ENCODE assay signal across 16 cellular contexts in the genomic region with DNA sequence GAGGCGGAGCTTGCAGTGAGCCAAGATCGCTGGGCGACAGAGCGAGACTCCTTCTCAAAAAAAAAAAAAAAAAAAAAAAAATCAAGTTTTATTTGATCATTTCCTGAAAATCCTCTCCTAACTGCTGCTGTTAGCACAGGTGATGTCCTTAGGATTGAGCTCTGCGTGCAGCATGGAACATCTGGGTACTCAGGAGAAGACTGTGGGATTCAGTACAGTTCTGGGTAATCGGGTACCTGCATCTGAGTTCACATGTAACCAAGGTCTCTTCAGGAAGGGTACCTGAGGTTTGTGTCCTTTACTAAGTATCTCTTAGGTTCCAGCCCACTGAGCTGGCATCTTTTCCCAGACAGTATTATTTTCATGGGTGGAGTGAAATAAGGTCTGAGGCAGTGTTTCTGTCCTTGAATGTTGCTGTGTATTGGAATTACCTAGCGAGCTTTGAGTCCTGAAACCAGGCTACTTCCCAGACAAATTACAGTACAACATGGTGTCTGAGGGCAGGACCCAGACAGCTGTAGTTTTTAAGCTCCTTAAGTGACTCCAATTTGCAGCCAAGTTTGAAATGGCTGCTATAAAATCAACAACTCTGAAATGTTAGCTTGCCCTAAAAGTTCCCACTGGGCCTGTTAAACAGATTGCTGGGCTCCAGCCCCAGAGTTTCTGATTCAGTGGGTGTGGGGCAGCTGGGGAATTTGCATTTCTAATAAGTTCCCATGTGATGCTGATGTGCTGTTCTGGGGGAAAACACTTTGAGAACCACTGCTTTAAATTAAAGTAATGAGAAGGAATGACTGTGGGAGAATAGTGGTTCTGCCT.
DNase-seq lines count a peak whose midpoint lies in the region; ATAC-seq, FAIRE-seq and TF ChIP-seq lines count a peak whose summit lies in the region.
"Had no signal": no experiment of that assay in that cellular context is flagged by ENCODE, and none has a peak within 500 bp of the region (broad histone marks: within the 10 kb centered on the region; RNA-seq: fewer than 3 reads in every experiment).

No MANE protein-coding gene starts in this region.

- POLR2A ChIA-PET in HepG2 (lab: Yijun Ruan, JAX), result no interaction called here

- H3K27ac ChIP-seq in HepG2 (ENCODE audit: extremely low read length, insufficient read depth, low read length), result no peak overlapping the region

- H3K36me3 ChIP-seq in HepG2 (replicated peaks in 1 of 2; ENCODE audit: control insufficient read depth in 1 of 2, insufficient read depth in 2 of 2, low read length in 2 of 2), result no peaks in the 10 kb centered on the region

- no peaks in the 10 kb centered on the region for H3K4me1 ChIP-seq in HepG2 (ENCODE audit: insufficient read depth, low read length)

- no peak overlapping the region for H2AFZ ChIP-seq in HepG2 (ENCODE audit: low read length)

- in situ Hi-C loops in astrocyte of the spinal cord (cut with HindIII; ENCODE audit: low sequenced_read_pairs), result no loop called here
- in situ Hi-C loops in HepG2 (cut with HindIII; ENCODE audit: extremely low pct_ligation_motif_present, low pct_unique_long_range_greater_than_20kb), result no loop called here

- H4K20me1 ChIP-seq in HepG2 (ENCODE audit: insufficient read depth, low read length), result no peaks in the 10 kb centered on the region

- ATAC-seq in GM21737 (IDR thresholded peaks at IDR 0.05; ENCODE audit: unreplicated experiment) (no peak), HepG2 (no peak)
- ATAC-seq: left cardiac atrium; stimulated activated effector memory CD8-positive, alpha-beta T cell treated with anti-CD3 and anti-CD28 coated beads, Interleukin-12 subunit alpha, Interleukin-12 subunit beta, amount 100 ng/mL, for 72 hours had no signal

- TF ChIP-seq CTCF in AG10803 (conservative IDR thresholded peaks at IDR 0.05; ENCODE audit: low read length) (no peak), astrocyte of the spinal cord (IDR thresholded peaks at IDR 0.05; ENCODE audit: low read depth, low read length) (no peak), HepG2 (CRISPR knock-in tag; IDR thresholded peaks at IDR 0.05) (no peak)

- BruUV-seq in HepG2 (replicated peaks; lab: Mats Ljungman, UMichigan), result no TSS peak

- H3K4me3 ChIP-seq in AG10803 (ENCODE audit: low read length) (no peak overlapping the region), astrocyte of the spinal cord (ENCODE audit: low read depth, low read length) (no peak overlapping the region), HepG2 (replicated peaks in 1 of 3; ENCODE audit: insufficient read depth in 1 of 3, low read depth in 2 of 3, low read length in 3 of 3) (no peak overlapping the region)

- H3K4me2 ChIP-seq in HepG2 (ENCODE audit: low read depth, low read length), result no peak overlapping the region

- DNase-seq in AG10803 (ENCODE audit: low read depth) (peak; percentile 86), H4 (ENCODE audit: low spot score) (peak; percentile 21), astrocyte of the spinal cord (ENCODE audit: low read depth, low spot score) (peak; percentile 51), left kidney (ENCODE audit: low read depth, low spot score) (peak; percentile 69), HepG2 (ENCODE audit: low spot score) (no peak), DMS153 treated with DMSO at 0.1 percent for 48 hours (lab: John Stamatoyannopoulos, UW; ENCODE audit: unreplicated experiment) (no peak)
- DNase-seq in stimulated activated CD4-positive, alpha-beta T cell treated with anti-CD3 and anti-CD28 coated beads, Interleukin-4, amount 100 ng/mL, for 1 hour, result no peak
- DNase-seq: activated CD4-positive, alpha-beta T cell treated with anti-CD3 and anti-CD28 coated beads, Interleukin-2, amount 50 U/mL, for 48 hours; C1 segment of cervical spinal cord; effector CD8-positive, alpha-beta T cell; left cardiac atrium; NCI-H510A; stimulated activated CD4-positive, alpha-beta T cell treated with anti-CD3 and anti-CD28 coated beads, Interleukin-4, amount 100 ng/mL, for 24 hours had no signal

- no peak for TF ChIP-seq POLR2A in HepG2 (IDR thresholded peaks at IDR 0.05; ENCODE audit: insufficient read depth in 1 of 2, low read depth in 2 of 2, low read length in 2 of 2)

- no peak overlapping the region for H3K9ac ChIP-seq in HepG2 (ENCODE audit: insufficient read depth, low read depth, low read length)

- 23% methylated on average over 7 of the region's 7 CpGs for whole genome bisulfite sequencing in HepG2 (ENCODE audit: low lambda C conversion rate)

- no peaks in the 10 kb centered on the region for H3K9me3 ChIP-seq in HepG2 (ENCODE audit: low read length)

- FAIRE-seq in HepG2 (lab: Jason Lieb, UNC), result no peak
- FAIRE-seq: HTR-8/SVneo had no signal

- no peak for TF ChIP-seq EP300 in HepG2 (IDR thresholded peaks at IDR 0.05; ENCODE audit: low read depth in 2 of 2, low read length in 2 of 2)
- no peak for TF ChIP-seq EP300 in HepG2 (CRISPR knock-in tag; IDR thresholded peaks at IDR 0.05; ENCODE audit: borderline replicate concordance)

- no peaks in the 10 kb centered on the region for H3K27me3 ChIP-seq in HepG2 (ENCODE audit: control insufficient read depth in 1 of 2, insufficient read depth in 2 of 2, low read length in 2 of 2)

- intact Hi-C loops in HepG2 (cut with micrococcal nuclease; ENCODE audit: unreplicated experiment), result no loop called here

- CTCF ChIA-PET in HepG2 (lab: Yijun Ruan, JAX; ENCODE audit: low intra/inter-chr PET ratio, low total read pairs), result no interaction called here

- H3K79me2 ChIP-seq in HepG2 (ENCODE audit: insufficient read depth, low read length), result no peaks in the 10 kb centered on the region

- no peak for TF ChIP-seq RAD21 in HepG2 (CRISPR knock-in tag; IDR thresholded peaks at IDR 0.05)

TF ChIP-seq in HepG2, 621 proteins besides CTCF, POLR2A, EP300 and RAD21 (continues in another document):
- no peak for TF ChIP-seq ZBTB7A (CRISPR knock-in tag; IDR thresholded peaks at IDR 0.05)
- TF ChIP-seq, protein P1, sequence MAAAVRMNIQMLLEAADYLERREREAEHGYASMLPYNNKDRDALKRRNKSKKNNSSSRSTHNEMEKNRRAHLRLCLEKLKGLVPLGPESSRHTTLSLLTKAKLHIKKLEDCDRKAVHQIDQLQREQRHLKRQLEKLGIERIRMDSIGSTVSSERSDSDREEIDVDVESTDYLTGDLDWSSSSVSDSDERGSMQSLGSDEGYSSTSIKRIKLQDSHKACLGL (CRISPR knock-in tag; IDR thresholded peaks at IDR 0.05), result no peak
- TF ChIP-seq SMAD9 (CRISPR knock-in tag; IDR thresholded peaks at IDR 0.05), result no peak
- no peak for TF ChIP-seq ZNF790 (CRISPR knock-in tag; IDR thresholded peaks at IDR 0.05; ENCODE audit: borderline replicate concordance)
- TF ChIP-seq, protein P2, sequence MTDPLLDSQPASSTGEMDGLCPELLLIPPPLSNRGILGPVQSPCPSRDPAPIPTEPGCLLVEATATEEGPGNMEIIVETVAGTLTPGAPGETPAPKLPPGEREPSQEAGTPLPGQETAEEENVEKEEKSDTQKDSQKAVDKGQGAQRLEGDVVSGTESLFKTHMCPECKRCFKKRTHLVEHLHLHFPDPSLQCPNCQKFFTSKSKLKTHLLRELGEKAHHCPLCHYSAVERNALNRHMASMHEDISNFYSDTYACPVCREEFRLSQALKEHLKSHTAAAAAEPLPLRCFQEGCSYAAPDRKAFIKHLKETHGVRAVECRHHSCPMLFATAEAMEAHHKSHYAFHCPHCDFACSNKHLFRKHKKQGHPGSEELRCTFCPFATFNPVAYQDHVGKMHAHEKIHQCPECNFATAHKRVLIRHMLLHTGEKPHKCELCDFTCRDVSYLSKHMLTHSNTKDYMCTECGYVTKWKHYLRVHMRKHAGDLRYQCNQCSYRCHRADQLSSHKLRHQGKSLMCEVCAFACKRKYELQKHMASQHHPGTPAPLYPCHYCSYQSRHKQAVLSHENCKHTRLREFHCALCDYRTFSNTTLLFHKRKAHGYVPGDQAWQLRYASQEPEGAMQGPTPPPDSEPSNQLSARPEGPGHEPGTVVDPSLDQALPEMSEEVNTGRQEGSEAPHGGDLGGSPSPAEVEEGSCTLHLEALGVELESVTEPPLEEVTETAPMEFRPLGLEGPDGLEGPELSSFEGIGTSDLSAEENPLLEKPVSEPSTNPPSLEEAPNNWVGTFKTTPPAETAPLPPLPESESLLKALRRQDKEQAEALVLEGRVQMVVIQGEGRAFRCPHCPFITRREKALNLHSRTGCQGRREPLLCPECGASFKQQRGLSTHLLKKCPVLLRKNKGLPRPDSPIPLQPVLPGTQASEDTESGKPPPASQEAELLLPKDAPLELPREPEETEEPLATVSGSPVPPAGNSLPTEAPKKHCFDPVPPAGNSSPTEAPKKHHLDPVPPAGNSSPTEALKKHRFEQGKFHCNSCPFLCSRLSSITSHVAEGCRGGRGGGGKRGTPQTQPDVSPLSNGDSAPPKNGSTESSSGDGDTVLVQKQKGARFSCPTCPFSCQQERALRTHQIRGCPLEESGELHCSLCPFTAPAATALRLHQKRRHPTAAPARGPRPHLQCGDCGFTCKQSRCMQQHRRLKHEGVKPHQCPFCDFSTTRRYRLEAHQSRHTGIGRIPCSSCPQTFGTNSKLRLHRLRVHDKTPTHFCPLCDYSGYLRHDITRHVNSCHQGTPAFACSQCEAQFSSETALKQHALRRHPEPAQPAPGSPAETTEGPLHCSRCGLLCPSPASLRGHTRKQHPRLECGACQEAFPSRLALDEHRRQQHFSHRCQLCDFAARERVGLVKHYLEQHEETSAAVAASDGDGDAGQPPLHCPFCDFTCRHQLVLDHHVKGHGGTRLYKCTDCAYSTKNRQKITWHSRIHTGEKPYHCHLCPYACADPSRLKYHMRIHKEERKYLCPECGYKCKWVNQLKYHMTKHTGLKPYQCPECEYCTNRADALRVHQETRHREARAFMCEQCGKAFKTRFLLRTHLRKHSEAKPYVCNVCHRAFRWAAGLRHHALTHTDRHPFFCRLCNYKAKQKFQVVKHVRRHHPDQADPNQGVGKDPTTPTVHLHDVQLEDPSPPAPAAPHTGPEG (CRISPR knock-in tag; IDR thresholded peaks at IDR 0.05), result no peak
- TF ChIP-seq, protein P3, sequence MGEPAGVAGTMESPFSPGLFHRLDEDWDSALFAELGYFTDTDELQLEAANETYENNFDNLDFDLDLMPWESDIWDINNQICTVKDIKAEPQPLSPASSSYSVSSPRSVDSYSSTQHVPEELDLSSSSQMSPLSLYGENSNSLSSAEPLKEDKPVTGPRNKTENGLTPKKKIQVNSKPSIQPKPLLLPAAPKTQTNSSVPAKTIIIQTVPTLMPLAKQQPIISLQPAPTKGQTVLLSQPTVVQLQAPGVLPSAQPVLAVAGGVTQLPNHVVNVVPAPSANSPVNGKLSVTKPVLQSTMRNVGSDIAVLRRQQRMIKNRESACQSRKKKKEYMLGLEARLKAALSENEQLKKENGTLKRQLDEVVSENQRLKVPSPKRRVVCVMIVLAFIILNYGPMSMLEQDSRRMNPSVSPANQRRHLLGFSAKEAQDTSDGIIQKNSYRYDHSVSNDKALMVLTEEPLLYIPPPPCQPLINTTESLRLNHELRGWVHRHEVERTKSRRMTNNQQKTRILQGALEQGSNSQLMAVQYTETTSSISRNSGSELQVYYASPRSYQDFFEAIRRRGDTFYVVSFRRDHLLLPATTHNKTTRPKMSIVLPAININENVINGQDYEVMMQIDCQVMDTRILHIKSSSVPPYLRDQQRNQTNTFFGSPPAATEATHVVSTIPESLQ (CRISPR knock-in tag; conservative IDR thresholded peaks at IDR 0.05), result no peak
- TF ChIP-seq RNF2 (conservative IDR thresholded peaks at IDR 0.05; ENCODE audit: low read depth), result no peak
- no peak for TF ChIP-seq MBD4 (IDR thresholded peaks at IDR 0.05; ENCODE audit: borderline replicate concordance, low read length)
- TF ChIP-seq PLRG1 (conservative IDR thresholded peaks at IDR 0.05), result no peak

Comparison
In these comparisons a context has a peak if more than half of its experiments do, and no peak if none do; other contexts are left out.
1. DNase-seq: peak in AG10803 (single experiment), H4 (single experiment), astrocyte of the spinal cord (single experiment) and left kidney (single experiment); none in stimulated activated CD4-positive, alpha-beta T cell treated with anti-CD3 and anti-CD28 coated beads, Interleukin-4, amount 100 ng/mL, for 1 hour (single experiment), HepG2 (single experiment) and DMS153 treated with DMSO at 0.1 percent for 48 hours (single experiment).